ENCODE assay signal across 1 cellular context in genomic region chr2:238032755-238033337, GRCh38.
TF ChIP-seq lines count a peak whose summit lies in the region.

No MANE protein-coding gene starts in this region.

TF ChIP-seq in IMR-90, 13 proteins besides CTCF, POLR2A, EP300 and RAD21:
- TF ChIP-seq MAZ (IDR thresholded peaks at IDR 0.05; ENCODE audit: borderline replicate concordance, low read depth, low read length) (no peak), USF2 (IDR thresholded peaks at IDR 0.05; ENCODE audit: low read depth, low read length) (no peak), MXI1 (IDR thresholded peaks at IDR 0.05; ENCODE audit: borderline replicate concordance, low read depth, low read length) (no peak), NFE2L2 (IDR thresholded peaks at IDR 0.05; ENCODE audit: low read depth, low read length) (no peak), CEBPB (IDR thresholded peaks at IDR 0.05; ENCODE audit: low read depth, low read length) (no peak), RCOR1 (IDR thresholded peaks at IDR 0.05; ENCODE audit: insufficient replicate concordance, low read length) (no peak), ELK1 (IDR thresholded peaks at IDR 0.05; ENCODE audit: borderline replicate concordance, low read depth, low read length) (no peak), BHLHE40 (IDR thresholded peaks at IDR 0.05; ENCODE audit: low read depth, low read length) (no peak), FOS (IDR thresholded peaks at IDR 0.05; ENCODE audit: low read depth, low read length) (no peak), RFX5 (IDR thresholded peaks at IDR 0.05; ENCODE audit: low read depth, low read length) (no peak), MAFK (IDR thresholded peaks at IDR 0.05; ENCODE audit: low read depth, low read length) (no peak), CHD1 (IDR thresholded peaks at IDR 0.05; ENCODE audit: low read depth, low read length) (no peak), SMC3 (IDR thresholded peaks at IDR 0.05; ENCODE audit: low read depth, low read length) (no peak)
